ENCODE assay signal across 15 cellular contexts in genomic region chr17:18156171-18156975, GRCh38. TPM values are rescaled to one million over a fixed set of nuclear protein-coding genes. Genes with fewer than 3 reads are reported as not detected.
A peak's percentile ranks its signal among the peaks of the same experiment; 100 is the strongest.
DNase-seq lines count a peak whose midpoint lies in the region; ATAC-seq lines count a peak whose summit lies in the region.
"Had no signal": no experiment of that assay in that cellular context is flagged by ENCODE, and none has a peak within 500 bp of the region (broad histone marks: within the 10 kb centered on the region; RNA-seq: fewer than 3 reads in every experiment).

No MANE protein-coding gene starts in this region.

- H3K4me1 Mint-ChIP-seq in central memory CD8-positive, alpha-beta T cell: peaks cover 22% of the 10 kb centered on the region

- H3K9me3 Mint-ChIP-seq in central memory CD8-positive, alpha-beta T cell: no peaks in the 10 kb centered on the region
- H3K9me3 Mint-ChIP-seq: natural killer cell treated with Interleukin-12 subunit alpha and Interleukin-12 subunit beta and Interleukin-15 and Interleukin-18, amount 100 ng/mL, for 72 hours; T-helper 2 cell treated with Interferon-gamma antibody and Interleukin-4, amounts not matched to agents 5 μg/mL and 100 μg/mL, for 36 hours had no signal

- no peaks in the 10 kb centered on the region for H3K9me3 ChIP-seq in Karpas-422 (ENCODE audit: low read length)

- no peak overlapping the region for H3K4me3 ChIP-seq in Karpas-422 (ENCODE audit: low read length)

- H3K9me2 ChIP-seq in Karpas-422 (replicated peaks; ENCODE audit: insufficient read depth, low read length): no peaks in the 10 kb centered on the region

- H3K36me3 ChIP-seq in Karpas-422 (ENCODE audit: insufficient read depth, low read length): no peaks in the 10 kb centered on the region

- no peak for ATAC-seq in central memory CD8-positive, alpha-beta T cell (replicated peaks; ENCODE audit: extremely low read depth, poor library complexity, severe bottlenecking)
- ATAC-seq in HG03159 (IDR thresholded peaks at IDR 0.05; ENCODE audit: unreplicated experiment): no peak
- ATAC-seq: left lobe of liver; natural killer cell treated with Interleukin-12 subunit alpha and Interleukin-12 subunit beta and Interleukin-15 and Interleukin-18, amount 100 ng/mL, for 72 hours had no signal

- no peaks in the 10 kb centered on the region for H3K27me3 Mint-ChIP-seq in central memory CD8-positive, alpha-beta T cell
- H3K27me3 Mint-ChIP-seq: natural killer cell treated with Interleukin-12 subunit alpha and Interleukin-12 subunit beta and Interleukin-15 and Interleukin-18, amount 100 ng/mL, for 72 hours had no signal

- H3K9ac ChIP-seq in Karpas-422 (ENCODE audit: low read length): no peak overlapping the region

- peak; percentile 18 for DNase-seq in DMS53 (lab: John Stamatoyannopoulos, UW)
- DNase-seq in DMS53 treated with DMSO at 0.1 percent for 48 hours (lab: John Stamatoyannopoulos, UW; ENCODE audit: unreplicated experiment): no peak
- peak; percentile 60 for DNase-seq in Karpas-422
- no peak for DNase-seq in central memory CD8-positive, alpha-beta T cell (ENCODE audit: low spot score in 2 of 2)
- DNase-seq in renal cortical epithelial cell (ENCODE audit: low read depth): peak; percentile 6
- no peak for DNase-seq in NCI-H69 (lab: John Stamatoyannopoulos, UW)
- no peak for DNase-seq in NCI-H2107 (lab: John Stamatoyannopoulos, UW)
- DNase-seq: activated CD4-positive, alpha-beta T cell treated with anti-CD3 and anti-CD28 coated beads, Interleukin-2, amount 50 U/mL, for 4 hours; activated effector memory CD4-positive, alpha-beta T cell treated with Interleukin-2 at 50 U/mL for 16 hours; DMS153; NCI-H345 had no signal

- no peaks in the 10 kb centered on the region for H3K27me3 ChIP-seq in Karpas-422 (ENCODE audit: low read length)

- peaks cover 8% of the 10 kb centered on the region for H3K4me1 ChIP-seq in Karpas-422 (ENCODE audit: low read length)

- no peaks in the 10 kb centered on the region for H3K79me2 ChIP-seq in Karpas-422 (ENCODE audit: low read length)

- peaks cover 4% of the 10 kb centered on the region for H3K36me3 Mint-ChIP-seq in central memory CD8-positive, alpha-beta T cell (ENCODE audit: insufficient read depth)
- H3K36me3 Mint-ChIP-seq: natural killer cell treated with Interleukin-12 subunit alpha and Interleukin-12 subunit beta and Interleukin-15 and Interleukin-18, amount 100 ng/mL, for 72 hours had no signal

- H3K4me3 Mint-ChIP-seq in central memory CD8-positive, alpha-beta T cell: no peak overlapping the region
- H3K4me3 Mint-ChIP-seq: natural killer cell treated with Interleukin-12 subunit alpha and Interleukin-12 subunit beta and Interleukin-15 and Interleukin-18, amount 100 ng/mL, for 72 hours; T-helper 2 cell treated with Interferon-gamma antibody and Interleukin-4, amounts not matched to agents 5 μg/mL and 100 μg/mL, for 36 hours had no signal

- no peak overlapping the region for H3K27ac ChIP-seq in Karpas-422 (ENCODE audit: low read length)

- H4K20me1 ChIP-seq in Karpas-422 (ENCODE audit: insufficient read depth, low read depth, low read length): peaks cover 4% of the 10 kb centered on the region; the same call in 1 of the 2 replicates

- H2AFZ ChIP-seq in Karpas-422 (ENCODE audit: low read length): no peak overlapping the region

- peak overlapping the region; percentile 79 for H3K27ac Mint-ChIP-seq in central memory CD8-positive, alpha-beta T cell (ENCODE audit: low read depth)
- H3K27ac Mint-ChIP-seq: T-helper 2 cell treated with Interferon-gamma antibody and Interleukin-4, amounts not matched to agents 5 μg/mL and 100 μg/mL, for 36 hours had no signal

- no peak overlapping the region for H3K4me2 ChIP-seq in Karpas-422 (ENCODE audit: low read depth, low read length, poor library complexity, severe bottlenecking)

RNA-seq across cellular contexts. Expression of gene ALKBH5, which starts 27.3 kb away (rescaled TPM):
- total RNA-seq in Karpas-422 (2014; rRNA removed; shearing (Covaris generic); ENCODE audit: low replicate concordance): 124 and 145 TPM in 2 replicates
- 103 and 124 TPM in 2 replicates for total RNA-seq in renal cortical epithelial cell

RNA-seq across cellular contexts. Expression of gene MYO15A, which starts 47.8 kb away (rescaled TPM):
- 0.11 and 1.3 TPM in 2 replicates for total RNA-seq in Karpas-422 (2014; rRNA removed; shearing (Covaris generic); ENCODE audit: low replicate concordance)
- 0.45 TPM in 1 of 2 replicates, not detected in the other for total RNA-seq in renal cortical epithelial cell

Comparison
In these comparisons a context has a peak if more than half of its experiments do, and no peak if none do; other contexts are left out.
1. DNase-seq: peak in DMS53 (single experiment), Karpas-422 (single experiment) and renal cortical epithelial cell (single experiment); none in DMS53 treated with DMSO at 0.1 percent for 48 hours (single experiment), central memory CD8-positive, alpha-beta T cell (0 of 2), NCI-H69 (single experiment) and NCI-H2107 (single experiment).